In the genomic region with DNA sequence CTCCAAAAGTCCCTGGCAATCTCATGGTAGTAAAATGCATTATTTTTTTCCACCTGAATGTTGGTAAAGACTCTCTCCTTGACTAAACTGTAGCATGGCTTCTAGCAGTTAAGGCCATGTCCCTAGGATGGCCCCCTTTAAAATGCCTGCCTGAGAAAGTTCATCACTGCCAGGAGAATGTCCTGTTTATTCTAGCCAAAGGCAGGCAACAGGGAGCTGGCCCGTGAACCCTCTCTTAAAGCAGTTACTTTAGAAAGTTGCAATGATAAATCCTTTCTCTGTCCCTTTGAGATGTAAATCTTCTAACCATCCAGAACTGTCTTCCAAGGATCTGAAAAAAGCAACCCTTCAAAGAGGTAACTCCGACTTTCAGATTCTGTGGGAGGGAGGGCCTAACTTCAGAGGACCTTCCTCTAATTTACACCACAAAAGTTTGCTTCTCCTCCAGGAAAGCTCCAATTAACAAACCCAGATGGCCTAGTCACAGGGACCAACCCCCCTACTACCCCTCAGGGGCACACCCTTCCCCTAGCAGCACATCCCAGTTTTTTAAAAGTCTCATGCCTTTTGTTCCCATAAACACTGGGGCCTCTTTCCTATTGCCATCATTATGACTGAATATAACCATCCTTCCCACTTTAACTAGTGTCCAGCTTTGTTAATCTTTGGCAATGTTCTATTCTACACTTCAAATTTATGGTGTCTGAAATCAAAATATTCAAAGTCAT, we compare ENCODE assay signal across 26 cellular contexts. TPM values are rescaled to one million over a fixed set of nuclear protein-coding genes. Genes with fewer than 3 reads are reported as not detected.
A peak's percentile ranks its signal among the peaks of the same experiment; 100 is the strongest.
DNase-seq lines count a peak whose midpoint lies in the region; ATAC-seq and TF ChIP-seq lines count a peak whose summit lies in the region.
"Had no signal": no experiment of that assay in that cellular context is flagged by ENCODE, and none has a peak within 500 bp of the region (broad histone marks: within the 10 kb centered on the region; RNA-seq: fewer than 3 reads in every experiment).

No MANE protein-coding gene starts in this region.

- H3K79me2 ChIP-seq in DND-41 (ENCODE audit: insufficient read depth, low read length) = peaks cover 89% of the 10 kb centered on the region
- H3K79me2 ChIP-seq: parathyroid adenoma had no signal

- peak overlapping the region; percentile 56 for H3K4me2 ChIP-seq in DND-41 (ENCODE audit: insufficient read depth, low read length)

- H3K36me3 ChIP-seq in DND-41 (ENCODE audit: insufficient read depth, low read length) (peaks cover 12% of the 10 kb centered on the region), HUES6 (ENCODE audit: control insufficient read depth, insufficient read depth, low read length) (no peaks in the 10 kb centered on the region), vagina (no peaks in the 10 kb centered on the region), uterus (no peaks in the 10 kb centered on the region)
- no peaks in the 10 kb centered on the region for H3K36me3 ChIP-seq in CD4-positive, alpha-beta memory T cell (ENCODE audit: insufficient read depth, low read length)

- peak overlapping the region; percentile 64 for H3K27ac Mint-ChIP-seq in neural crest cell (ENCODE audit: unreplicated experiment)
- H3K27ac Mint-ChIP-seq in glutamatergic neuron (ENCODE audit: unreplicated experiment) = no peak overlapping the region
- no peak overlapping the region for H3K27ac Mint-ChIP-seq in CD4-positive, alpha-beta memory T cell
- H3K27ac Mint-ChIP-seq: activated CD8-positive, alpha-beta memory T cell treated with anti-CD3 and anti-CD28 coated beads, Interleukin-2, amount 10 ng/mL, durations not matched to agents 7 days and 5 days; activated naive CD8-positive, alpha-beta T cell treated with anti-CD3 and anti-CD28 coated beads, Interleukin-2, amount 10 ng/mL, durations not matched to agents 7 days and 5 days; activated T-helper 17 cell treated with anti-CD3 and anti-CD28 coated beads, Interleukin-2, amount 50 U/mL, for 72 hours; CD4-positive, alpha-beta T cell had no signal

- DNase-seq in DND-41 (no peak), iPS DF 19.7 (ENCODE audit: low read depth, low spot score) (peak; percentile 98), neural crest cell (ENCODE audit: low read depth, low spot score) (no peak), vagina (ENCODE audit: extremely low spot score in 2 of 2) (no peak), uterus (no peak), glutamatergic neuron (no peak)
- DNase-seq in CD4-positive, alpha-beta memory T cell = no peak
- DNase-seq: activated CD4-positive, alpha-beta T cell treated with anti-CD3 and anti-CD28 coated beads for 48 hours; activated CD8-positive, alpha-beta memory T cell treated with anti-CD3 and anti-CD28 coated beads, Interleukin-2, amount 10 ng/mL, durations not matched to agents 7 days and 5 days; activated naive CD8-positive, alpha-beta T cell treated with anti-CD3 and anti-CD28 coated beads, Interleukin-2, amount 10 ng/mL, durations not matched to agents 7 days and 5 days; body of pancreas; CD4-positive, alpha-beta T cell; DMS79; hippocampal formation; left cardiac atrium; NCI-H1092; NCI-H2029; stimulated activated naive CD8-positive, alpha-beta T cell treated with anti-CD3 and anti-CD28 coated beads, Interleukin-15, amount 100 ng/mL, for 72 hours had no signal

- no peaks in the 10 kb centered on the region for H4K20me1 ChIP-seq in DND-41 (ENCODE audit: insufficient read depth, low read length)

- H3K9me3 ChIP-seq in DND-41 (ENCODE audit: insufficient read depth, low read length, severe bottlenecking) (no peaks in the 10 kb centered on the region), HUES6 (ENCODE audit: control insufficient read depth, insufficient read depth, low read depth, low read length) (no peaks in the 10 kb centered on the region), vagina (no peaks in the 10 kb centered on the region), uterus (no peaks in the 10 kb centered on the region)
- no peaks in the 10 kb centered on the region for H3K9me3 ChIP-seq in CD4-positive, alpha-beta memory T cell (ENCODE audit: control insufficient read depth in 1 of 2, low read length in 2 of 2)
- H3K9me3 ChIP-seq: body of pancreas had no signal

- H3K27me3 ChIP-seq in DND-41 (ENCODE audit: insufficient read depth, low read length, poor library complexity) = no peaks in the 10 kb centered on the region
- no peaks in the 10 kb centered on the region for H3K27me3 ChIP-seq in HUES6 (ENCODE audit: control insufficient read depth, insufficient read depth, low read length)
- no peaks in the 10 kb centered on the region for H3K27me3 ChIP-seq in vagina
- H3K27me3 ChIP-seq in uterus = no peaks in the 10 kb centered on the region
- H3K27me3 ChIP-seq in CD4-positive, alpha-beta memory T cell (ENCODE audit: insufficient read depth, low read length) = no peaks in the 10 kb centered on the region
- H3K27me3 ChIP-seq: body of pancreas had no signal

- H3K4me1 Mint-ChIP-seq in neural crest cell (peaks cover 28% of the 10 kb centered on the region), glutamatergic neuron (ENCODE audit: low read depth, unreplicated experiment) (peaks cover 16% of the 10 kb centered on the region)
- H3K4me1 Mint-ChIP-seq in CD4-positive, alpha-beta memory T cell = peaks cover 0 to 2% (median 0%) of the 10 kb centered on the region in 4 donors
- H3K4me1 Mint-ChIP-seq: activated CD8-positive, alpha-beta memory T cell treated with anti-CD3 and anti-CD28 coated beads, Interleukin-2, amount 10 ng/mL, durations not matched to agents 7 days and 5 days; activated T-helper 17 cell treated with anti-CD3 and anti-CD28 coated beads, Interleukin-2, amount 50 U/mL, for 72 hours had no signal

- ATAC-seq in DND-41 (ENCODE audit: insufficient read depth, low read depth) = no peak
- ATAC-seq: activated CD8-positive, alpha-beta memory T cell treated with anti-CD3 and anti-CD28 coated beads, Interleukin-2, amount 10 ng/mL, durations not matched to agents 7 days and 5 days; activated T-helper 17 cell treated with anti-CD3 and anti-CD28 coated beads, Interleukin-2, amount 50 U/mL, for 72 hours; body of pancreas; stimulated activated naive CD8-positive, alpha-beta T cell treated with anti-CD3 and anti-CD28 coated beads, Interleukin-15, amount 100 ng/mL, for 72 hours had no signal

- TF ChIP-seq POLR2A in vagina (IDR thresholded peaks at IDR 0.05) (no peak), uterus (IDR thresholded peaks at IDR 0.05) (no peak)

- no peak for TF ChIP-seq CTCF in DND-41 (IDR thresholded peaks at IDR 0.05; ENCODE audit: borderline replicate concordance, extremely low read depth, low read length, poor library complexity, severe bottlenecking)
- no peak for TF ChIP-seq CTCF in neural crest cell (conservative IDR thresholded peaks at IDR 0.05)
- no peak for TF ChIP-seq CTCF in vagina (IDR thresholded peaks at IDR 0.05)
- TF ChIP-seq CTCF in uterus (IDR thresholded peaks at IDR 0.05) = no peak
- no peak for TF ChIP-seq CTCF in glutamatergic neuron (IDR thresholded peaks at IDR 0.05; ENCODE audit: partially characterized antibody, unreplicated experiment)

- CTCF ChIA-PET in CD4-positive, alpha-beta memory T cell (lab: Charles Lee; ENCODE audit: partially characterized antibody) = interaction anchor here (1.2 to 1.4 kb wide), 2 partner anchors 24 to 60 kb away, joined by 3 to 4 read pairs; no protein-coding TSS in a partner anchor

- peak overlapping the region; percentile 42 for H3K9ac ChIP-seq in DND-41 (ENCODE audit: low read depth, low read length)
- H3K9ac ChIP-seq in HUES6 (ENCODE audit: low read length) = peak overlapping the region; percentile 85
- H3K9ac ChIP-seq: parathyroid adenoma had no signal

- H3K4me3 Mint-ChIP-seq in neural crest cell = no peak overlapping the region
- H3K4me3 Mint-ChIP-seq in glutamatergic neuron (ENCODE audit: unreplicated experiment) = no peak overlapping the region
- H3K4me3 Mint-ChIP-seq in CD4-positive, alpha-beta memory T cell = no peak overlapping the region
- H3K4me3 Mint-ChIP-seq: activated CD8-positive, alpha-beta memory T cell treated with anti-CD3 and anti-CD28 coated beads, Interleukin-2, amount 10 ng/mL, durations not matched to agents 7 days and 5 days; activated naive CD8-positive, alpha-beta T cell treated with anti-CD3 and anti-CD28 coated beads, Interleukin-2, amount 10 ng/mL, durations not matched to agents 7 days and 5 days; activated T-helper 17 cell treated with anti-CD3 and anti-CD28 coated beads, Interleukin-2, amount 50 U/mL, for 72 hours; CD4-positive, alpha-beta T cell; stimulated activated naive CD8-positive, alpha-beta T cell treated with anti-CD3 and anti-CD28 coated beads, Interleukin-15, amount 100 ng/mL, for 72 hours had no signal

- H3K27ac ChIP-seq in DND-41 (ENCODE audit: low read length) (peak overlapping the region; percentile 82), HUES6 (ENCODE audit: low read depth, low read length) (peak overlapping the region; percentile 97), vagina (no peak overlapping the region), uterus (peak overlapping the region in 1 of 2 donors; percentile 43)
- H3K27ac ChIP-seq in CD4-positive, alpha-beta memory T cell (ENCODE audit: low read depth, low read length) = no peak overlapping the region
- H3K27ac ChIP-seq: body of pancreas, parathyroid adenoma, skin epidermis had no signal

- H3K4me1 ChIP-seq in DND-41 (ENCODE audit: insufficient read depth, low read length) (peaks cover 94% of the 10 kb centered on the region), HUES6 (ENCODE audit: control insufficient read depth, insufficient read depth, low read length) (peaks cover 49% of the 10 kb centered on the region), vagina (no peaks in the 10 kb centered on the region), uterus (no peaks in the 10 kb centered on the region)
- no peaks in the 10 kb centered on the region for H3K4me1 ChIP-seq in CD4-positive, alpha-beta memory T cell (ENCODE audit: insufficient read depth, low read length)
- H3K4me1 ChIP-seq: body of pancreas had no signal

- H3K36me3 Mint-ChIP-seq in neural crest cell (ENCODE audit: low read depth) (no peaks in the 10 kb centered on the region), glutamatergic neuron (ENCODE audit: unreplicated experiment) (no peaks in the 10 kb centered on the region)
- no peaks in the 10 kb centered on the region for H3K36me3 Mint-ChIP-seq in CD4-positive, alpha-beta memory T cell
- H3K36me3 Mint-ChIP-seq: activated CD8-positive, alpha-beta memory T cell treated with anti-CD3 and anti-CD28 coated beads, Interleukin-2, amount 10 ng/mL, durations not matched to agents 7 days and 5 days; activated naive CD8-positive, alpha-beta T cell treated with anti-CD3 and anti-CD28 coated beads, Interleukin-2, amount 10 ng/mL, durations not matched to agents 7 days and 5 days had no signal

- H3K27me3 Mint-ChIP-seq in neural crest cell (ENCODE audit: low read depth) (no peaks in the 10 kb centered on the region), glutamatergic neuron (ENCODE audit: unreplicated experiment) (peaks cover 1% of the 10 kb centered on the region)
- peaks cover 15 to 31% of the 10 kb centered on the region in 2 donors for H3K27me3 Mint-ChIP-seq in CD4-positive, alpha-beta memory T cell
- H3K27me3 Mint-ChIP-seq: stimulated activated naive CD8-positive, alpha-beta T cell treated with anti-CD3 and anti-CD28 coated beads, Interleukin-15, amount 100 ng/mL, for 72 hours had no signal

- H3K9me3 Mint-ChIP-seq in neural crest cell (no peaks in the 10 kb centered on the region), glutamatergic neuron (ENCODE audit: unreplicated experiment) (no peaks in the 10 kb centered on the region)
- H3K9me3 Mint-ChIP-seq in CD4-positive, alpha-beta memory T cell = no peaks in the 10 kb centered on the region
- H3K9me3 Mint-ChIP-seq: activated naive CD8-positive, alpha-beta T cell treated with anti-CD3 and anti-CD28 coated beads, Interleukin-2, amount 10 ng/mL, durations not matched to agents 7 days and 5 days; activated T-helper 17 cell treated with anti-CD3 and anti-CD28 coated beads, Interleukin-2, amount 50 U/mL, for 72 hours; CD4-positive, alpha-beta T cell; stimulated activated naive CD8-positive, alpha-beta T cell treated with anti-CD3 and anti-CD28 coated beads, Interleukin-15, amount 100 ng/mL, for 72 hours had no signal

- no peak overlapping the region for H2AFZ ChIP-seq in DND-41 (ENCODE audit: low read depth, low read length)

- H3K4me3 ChIP-seq in DND-41 (ENCODE audit: low read depth in 1 of 2, low read length in 2 of 2) (0 out of 4 replicates have a peak overlapping the region, but pooled peaks of 1 of the 2 experiments have one; percentile 5), HUES6 (ENCODE audit: low read depth, low read length) (peak overlapping the region; percentile 30), vagina (no peak overlapping the region), uterus (no peak overlapping the region)
- no peak overlapping the region for H3K4me3 ChIP-seq in CD4-positive, alpha-beta memory T cell (ENCODE audit: low read length in 2 of 2)
- H3K4me3 ChIP-seq: body of pancreas, skin epidermis had no signal

- POLR2A ChIA-PET in CD4-positive, alpha-beta memory T cell (lab: Charles Lee; ENCODE audit: partially characterized antibody) = no interaction called here

- intact Hi-C loops in vagina (cut with DNase I) = no loop called here
- intact Hi-C loops in uterus (cut with DNase I; ENCODE audit: low total_unique reads) = no loop called here
- intact Hi-C loops in CD4-positive, alpha-beta memory T cell (cut with micrococcal nuclease) = no loop called here

RNA-seq across cellular contexts. Expression of gene DNTT, which starts 5.6 kb away (rescaled TPM):
- total RNA-seq in neural crest cell (not detected in 2 replicates), vagina (not detected), uterus (under 1 TPM in 1 of 4 donors, not detected in 3; 0.28 TPM), glutamatergic neuron (ENCODE audit: unreplicated experiment) (not detected)
- total RNA-seq in CD4-positive, alpha-beta memory T cell = not detected
- not detected for polyA plus RNA-seq in CD4-positive, alpha-beta memory T cell
- total RNA-seq: activated CD8-positive, alpha-beta memory T cell treated with anti-CD3 and anti-CD28 coated beads, Interleukin-2, amount 10 ng/mL, durations not matched to agents 7 days and 5 days; activated naive CD8-positive, alpha-beta T cell treated with anti-CD3 and anti-CD28 coated beads, Interleukin-2, amount 10 ng/mL, durations not matched to agents 7 days and 5 days; activated T-helper 17 cell treated with anti-CD3 and anti-CD28 coated beads, Interleukin-2, amount 50 U/mL, for 72 hours; body of pancreas; endothelial cell of umbilical vein; left cardiac atrium; LHCN-M2; NCI-H460 had no signal
- polyA plus RNA-seq: AG04450, endothelial cell of umbilical vein had no signal

RNA-seq across cellular contexts. Expression of gene BLNK, which starts 38.4 kb away (rescaled TPM):
- total RNA-seq in neural crest cell (not detected in 2 replicates), vagina (8.8 TPM), uterus (1 to 10 TPM in 2 of 4 donors, under 1 TPM in 1, not detected in 1; 0.67 to 3.9 (median 1.8) TPM), glutamatergic neuron (ENCODE audit: unreplicated experiment) (not detected)
- under 1 TPM in 1 of 2 experiments, not detected in 1; 0.19 TPM for total RNA-seq in CD4-positive, alpha-beta memory T cell
- 1 to 10 TPM in 1 of 2 donors, not detected in 1; 1.0 TPM for polyA plus RNA-seq in CD4-positive, alpha-beta memory T cell
- total RNA-seq: activated CD8-positive, alpha-beta memory T cell treated with anti-CD3 and anti-CD28 coated beads, Interleukin-2, amount 10 ng/mL, durations not matched to agents 7 days and 5 days; activated T-helper 17 cell treated with anti-CD3 and anti-CD28 coated beads, Interleukin-2, amount 50 U/mL, for 72 hours; CD4-positive, alpha-beta T cell; endothelial cell of umbilical vein; LHCN-M2; NCI-H460 had no signal
- polyA plus RNA-seq: AG04450, endothelial cell of umbilical vein had no signal

RNA-seq across cellular contexts. Expression of gene OPALIN, which starts 49.0 kb away (rescaled TPM):
- total RNA-seq in neural crest cell = not detected in 2 replicates
- total RNA-seq in vagina = not detected
- not detected for total RNA-seq in uterus
- total RNA-seq in glutamatergic neuron (ENCODE audit: unreplicated experiment) = not detected
- not detected for total RNA-seq in CD4-positive, alpha-beta memory T cell
- not detected for polyA plus RNA-seq in CD4-positive, alpha-beta memory T cell
- total RNA-seq: activated CD8-positive, alpha-beta memory T cell treated with anti-CD3 and anti-CD28 coated beads, Interleukin-2, amount 10 ng/mL, durations not matched to agents 7 days and 5 days; activated naive CD8-positive, alpha-beta T cell treated with anti-CD3 and anti-CD28 coated beads, Interleukin-2, amount 10 ng/mL, durations not matched to agents 7 days and 5 days; activated T-helper 17 cell treated with anti-CD3 and anti-CD28 coated beads, Interleukin-2, amount 50 U/mL, for 72 hours; body of pancreas; CD4-positive, alpha-beta T cell; endothelial cell of umbilical vein; left cardiac atrium; LHCN-M2; NCI-H460 had no signal
- polyA plus RNA-seq: AG04450, endothelial cell of umbilical vein had no signal

Comparison
In these comparisons a context has a peak if more than half of its experiments do, and no peak if none do; other contexts are left out.
1. H3K27ac ChIP-seq: peak in DND-41 (single experiment) and HUES6 (single experiment); none in vagina (single experiment) and CD4-positive, alpha-beta memory T cell (single experiment).